Comparison of ENCODE assay signal across 11 cellular contexts in genomic region chr3:76582098-76582497, GRCh38.
"Had no signal": no experiment of that assay in that cellular context is flagged by ENCODE, and none has a peak within 500 bp of the region (broad histone marks: within the 10 kb centered on the region; RNA-seq: fewer than 3 reads in every experiment).

No MANE protein-coding gene starts in this region.

- H3K9me3 ChIP-seq: HAP-1 had no signal

- H3K4me1 ChIP-seq: HAP-1 had no signal

- DNase-seq: GM23248, GOT3, H7, H9, HCEC 1CT, HFFc6 had no signal

- FAIRE-seq: H1, H54 had no signal

- H3K4me3 ChIP-seq: GM23248, GM23338, HAP-1 had no signal

- H3K36me3 ChIP-seq: HAP-1 had no signal

- ATAC-seq: GM23338, HCT116 had no signal

- H3K27ac ChIP-seq: GM23248 had no signal
